Comparison of ENCODE assay signal across 18 cellular contexts in genomic region chr4:108385076-108385475, GRCh38.
DNase-seq lines count a peak whose midpoint lies in the region; ATAC-seq and TF ChIP-seq lines count a peak whose summit lies in the region.
"Had no signal": no experiment of that assay in that cellular context is flagged by ENCODE, and none has a peak within 500 bp of the region (broad histone marks: within the 10 kb centered on the region; RNA-seq: fewer than 3 reads in every experiment).

No MANE protein-coding gene starts in this region.

- DNase-seq in glomerular visceral epithelial cell (ENCODE audit: extremely low spot score) (peak; percentile 86), smooth muscle cell (lab: John Stamatoyannopoulos, UW; ENCODE audit: unreplicated experiment) (no peak), retina (no peak), GM19238 (ENCODE audit: insufficient read length, low spot score) (no peak), brain microvascular endothelial cell (no peak)
- DNase-seq: Calu3; CD4-positive, alpha-beta memory T cell; DMS53; GM23248; NCI-H187 treated with DMSO at 0.1 percent for 48 hours; NCI-H2171; NCI-H446 treated with DMSO at 0.1 percent for 48 hours; NCI-H748 treated with DMSO at 0.1 percent for 48 hours; T-helper 1 cell had no signal

- H3K27ac ChIP-seq in smooth muscle cell (ENCODE audit: low read depth), result no peak overlapping the region
- H3K27ac ChIP-seq in brain microvascular endothelial cell, result no peak overlapping the region
- H3K27ac ChIP-seq: GM23248, SK-N-MC had no signal

- peak; percentile 22 for ATAC-seq in GM21447 (IDR thresholded peaks at IDR 0.05; ENCODE audit: unreplicated experiment)
- ATAC-seq: HCT116 had no signal

- H3F3A ChIP-seq in Loucy (ENCODE audit: low read depth) (no peaks in the 10 kb centered on the region; the same call in 1 of the 2 replicates), smooth muscle cell (ENCODE audit: low read depth) (no peaks in the 10 kb centered on the region)

- H3K9ac ChIP-seq in Loucy (ENCODE audit: low read depth, low read length, poor library complexity, severe bottlenecking) (peak overlapping the region; percentile 21), smooth muscle cell (ENCODE audit: low read depth) (no peak overlapping the region)
- H3K9ac ChIP-seq: GM23248 had no signal

- no peaks in the 10 kb centered on the region for H3K9me2 ChIP-seq in Loucy (replicated peaks; ENCODE audit: low read depth, low read length)

- H4K20me1 ChIP-seq in Loucy (ENCODE audit: insufficient read depth, low read length, poor library complexity, severe bottlenecking) (no peaks in the 10 kb centered on the region), smooth muscle cell (ENCODE audit: low read depth) (no peaks in the 10 kb centered on the region)

- 86% methylated on average over 2 of the region's 2 CpGs for WGBS in smooth muscle cell (ENCODE audit: low lambda C conversion rate)

- H3K4me2 ChIP-seq in Loucy (ENCODE audit: low read depth, low read length, poor library complexity, severe bottlenecking) (no peak overlapping the region), smooth muscle cell (no peak overlapping the region)

- H2AFZ ChIP-seq in Loucy (ENCODE audit: low read length), result no peak overlapping the region; the same call in 1 of the 2 replicates
- peak overlapping the region; percentile 34 for H2AFZ ChIP-seq in smooth muscle cell (ENCODE audit: low read depth)
- H2AFZ ChIP-seq: GM23248 had no signal

- H3K4me3 ChIP-seq in Loucy (ENCODE audit: low read length, poor library complexity, severe bottlenecking) (no peak overlapping the region), smooth muscle cell (no peak overlapping the region), brain microvascular endothelial cell (ENCODE audit: low read depth, low read length) (no peak overlapping the region)
- H3K4me3 ChIP-seq: GM23248, SK-N-MC had no signal

- H3K27me3 ChIP-seq in Loucy (ENCODE audit: insufficient read depth, low read length, poor library complexity, severe bottlenecking), result no peaks in the 10 kb centered on the region
- H3K27me3 ChIP-seq in smooth muscle cell (ENCODE audit: low read depth), result no peaks in the 10 kb centered on the region
- H3K27me3 ChIP-seq in brain microvascular endothelial cell (replicated peaks), result no peaks in the 10 kb centered on the region

- H3K9me3 ChIP-seq in Loucy (ENCODE audit: insufficient read depth, low read depth, low read length) (0 out of 2 replicates have a peak, but pooled peaks cover 4% of the 10 kb centered on the region), smooth muscle cell (replicated peaks; ENCODE audit: low read depth) (no peaks in the 10 kb centered on the region)

- no peak for TF ChIP-seq CTCF in Loucy (conservative IDR thresholded peaks at IDR 0.05; ENCODE audit: low read length)
- no peak for TF ChIP-seq CTCF in smooth muscle cell (IDR thresholded peaks at IDR 0.05; ENCODE audit: borderline replicate concordance, insufficient read depth, poor library complexity, severe bottlenecking)
- no peak for TF ChIP-seq CTCF in brain microvascular endothelial cell (IDR thresholded peaks at IDR 0.05; ENCODE audit: low read depth, low read length, missing control alignments)

- in situ Hi-C loops in brain microvascular endothelial cell (cut with HindIII; ENCODE audit: low pct_ligation_motif_present, low sequenced_read_pairs), result no loop called here

- H3K4me1 ChIP-seq in Loucy (ENCODE audit: insufficient read depth, low read length, poor library complexity, severe bottlenecking), result peaks cover 56% of the 10 kb centered on the region
- H3K4me1 ChIP-seq in smooth muscle cell (ENCODE audit: low read depth), result no peaks in the 10 kb centered on the region

- H3K36me3 ChIP-seq in Loucy (ENCODE audit: insufficient read depth, low read length) (no peaks in the 10 kb centered on the region), smooth muscle cell (ENCODE audit: low read depth) (no peaks in the 10 kb centered on the region), brain microvascular endothelial cell (replicated peaks) (no peaks in the 10 kb centered on the region)

- no peaks in the 10 kb centered on the region for H3K79me2 ChIP-seq in Loucy (ENCODE audit: insufficient read depth, low read length)
- no peaks in the 10 kb centered on the region for H3K79me2 ChIP-seq in smooth muscle cell (ENCODE audit: low read depth)
